10 cellular contexts compared by ENCODE assay signal in genomic region chr3:48709051-48709461, GRCh38. TPM values are rescaled to one million over a fixed set of nuclear protein-coding genes. Genes with fewer than 3 reads are reported as not detected.
DNase-seq lines count a peak whose midpoint lies in the region; ATAC-seq, FAIRE-seq and TF ChIP-seq lines count a peak whose summit lies in the region.
"Had no signal": no experiment of that assay in that cellular context is flagged by ENCODE, and none has a peak within 500 bp of the region (broad histone marks: within the 10 kb centered on the region; RNA-seq: fewer than 3 reads in every experiment).

No MANE protein-coding gene starts in this region.

- no peak for TF ChIP-seq EP300 in esophagus muscularis mucosa (IDR thresholded peaks at IDR 0.05)

- no peaks in the 10 kb centered on the region for H3K27me3 ChIP-seq in esophagus muscularis mucosa

- peak; percentile 82 for FAIRE-seq in RCC 7860 (lab: Jason Lieb, UNC)

- H3K4me3 ChIP-seq in esophagus muscularis mucosa = no peak overlapping the region

- ATAC-seq in HG03108 (IDR thresholded peaks at IDR 0.05; ENCODE audit: unreplicated experiment) = no peak
- no peak for ATAC-seq in HG02852 (IDR thresholded peaks at IDR 0.05; ENCODE audit: unreplicated experiment)

- WGBS in esophagus muscularis mucosa = 67% methylated on average over 5 of the region's 7 CpGs

- H3K36me3 ChIP-seq in esophagus muscularis mucosa = peaks cover 0 to 79% (median 30%) of the 10 kb centered on the region in 4 donors

- no peaks in the 10 kb centered on the region for H3K9me3 ChIP-seq in esophagus muscularis mucosa

- TF ChIP-seq POLR2A in esophagus muscularis mucosa (IDR thresholded peaks at IDR 0.05; ENCODE audit: low read depth) = no peak

- DNase-seq in Daoy (ENCODE audit: low read depth) (peak; percentile 20), RCC 7860 (ENCODE audit: low spot score) (peak; percentile 60), esophagus muscularis mucosa (ENCODE audit: extremely low spot score) (no peak), renal cortical epithelial cell (ENCODE audit: low read depth) (peak; percentile 68), NCI-H2196 (lab: John Stamatoyannopoulos, UW; ENCODE audit: unreplicated experiment) (no peak), DMS79 treated with DMSO at 0.1 percent for 48 hours (lab: John Stamatoyannopoulos, UW) (no peak)
- DNase-seq: activated naive CD4-positive, alpha-beta T cell; NCI-H1694 treated with DMSO at 0.1 percent for 48 hours had no signal

- no peak for TF ChIP-seq CTCF in esophagus muscularis mucosa (IDR thresholded peaks at IDR 0.05)

- H3K27ac ChIP-seq in esophagus muscularis mucosa (replicated peaks in 1 of 4) = peak overlapping the region; percentile 2 to 19 (median 6)

- peaks cover 29 to 76% (median 64%) of the 10 kb centered on the region in 4 donors for H3K4me1 ChIP-seq in esophagus muscularis mucosa

- intact Hi-C loops in esophagus muscularis mucosa (cut with DNase I) = no loop called here

RNA-seq across cellular contexts. Expression of gene IP6K2, which starts 8.0 kb away (rescaled TPM):
- 38.5 and 41.6 TPM in 2 replicates for total RNA-seq in Daoy (2014; rRNA removed; shearing (Covaris generic))
- total RNA-seq in esophagus muscularis mucosa (10 to 100 TPM; 31.0 to 57.5 (median 41.2) TPM), renal cortical epithelial cell (50.7 and 96.5 TPM in 2 replicates)

RNA-seq across cellular contexts. Expression of gene NCKIPSD, which starts 23.3 kb away (rescaled TPM):
- 9.5 and 11.2 TPM in 2 replicates for total RNA-seq in Daoy (2014; rRNA removed; shearing (Covaris generic))
- total RNA-seq in esophagus muscularis mucosa = 10 to 100 TPM; 18.9 to 34.7 (median 29.1) TPM
- 6.3 and 26.7 TPM in 2 replicates for total RNA-seq in renal cortical epithelial cell

RNA-seq across cellular contexts. Expression of gene CELSR3, which starts 46.4 kb away (rescaled TPM):
- 1.9 and 2.4 TPM in 2 replicates for total RNA-seq in Daoy (2014; rRNA removed; shearing (Covaris generic))
- total RNA-seq in esophagus muscularis mucosa (1 to 10 TPM in 1 of 4 donors, under 1 TPM in 3; 0.33 to 1.3 (median 0.63) TPM), renal cortical epithelial cell (1.9 and 2.7 TPM in 2 replicates)

Comparison
In these comparisons a context has a peak if more than half of its experiments do, and no peak if none do; other contexts are left out.
1. DNase-seq: peak in Daoy (single experiment), RCC 7860 (single experiment) and renal cortical epithelial cell (single experiment); none in esophagus muscularis mucosa (single experiment), NCI-H2196 (single experiment) and DMS79 treated with DMSO at 0.1 percent for 48 hours (single experiment).